1 cellular context compared by ENCODE assay signal in genomic region chrX:41029332-41029731, GRCh38.
TF ChIP-seq lines count a peak whose summit lies in the region.

No MANE protein-coding gene starts in this region.

TF ChIP-seq in H1, 55 proteins besides CTCF, POLR2A, EP300 and RAD21 (continued from another document):
- no peak for TF ChIP-seq SIRT6 (IDR thresholded peaks at IDR 0.05; ENCODE audit: low read length)
- TF ChIP-seq USF2 (IDR thresholded peaks at IDR 0.05; ENCODE audit: low read length) = no peak
